In the genomic region with DNA sequence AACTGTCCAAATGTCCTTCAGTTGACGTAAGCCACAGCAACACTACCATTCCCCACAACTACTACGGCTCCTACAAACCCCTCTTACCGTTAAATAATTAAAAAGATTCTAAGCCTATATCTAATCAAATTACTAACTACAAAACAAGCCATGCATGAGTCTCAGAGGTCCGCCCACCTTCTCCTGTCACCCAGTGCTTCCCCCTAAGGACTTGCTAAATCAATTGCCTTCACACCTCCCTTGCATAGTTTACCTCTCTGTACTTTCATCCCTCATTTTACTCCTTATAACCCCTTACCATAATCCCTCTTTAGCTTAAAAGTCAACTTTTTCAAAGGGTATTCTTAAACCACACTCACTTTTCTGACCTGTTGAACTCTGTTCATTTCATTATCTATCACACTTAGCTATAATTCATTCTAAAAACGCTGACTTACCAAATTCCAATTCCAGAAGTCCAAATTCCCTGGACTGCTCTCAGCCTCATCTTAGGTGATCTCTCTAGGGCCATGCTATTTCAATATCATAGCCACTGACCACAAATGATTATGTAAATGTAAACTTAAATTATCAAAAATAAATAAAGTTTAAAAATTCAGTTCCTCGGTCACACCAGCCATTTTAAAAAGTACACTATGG, we compare ENCODE assay signal across 18 cellular contexts.
DNase-seq lines count a peak whose midpoint lies in the region; TF ChIP-seq lines count a peak whose summit lies in the region.
"Had no signal": no experiment of that assay in that cellular context is flagged by ENCODE, and none has a peak within 500 bp of the region (broad histone marks: within the 10 kb centered on the region; RNA-seq: fewer than 3 reads in every experiment).

No MANE protein-coding gene starts in this region.

- H3K4me3 ChIP-seq in A673 (ENCODE audit: low read depth, low read length, poor library complexity, severe bottlenecking): no peak overlapping the region
- H3K4me3 ChIP-seq in HEK293 (ENCODE audit: low read depth, low read length): no peak overlapping the region
- H3K4me3 ChIP-seq in endodermal cell (ENCODE audit: low read length): no peak overlapping the region
- H3K4me3 ChIP-seq: BLaER1 treated with 17β-estradiol and CSF1 and Interleukin-3, amounts not matched to agents 10 nM and 100 nM; GM12878 had no signal

- 90 to 92% methylated on average over 5 to 6 of the region's 6 CpGs for WGBS in endodermal cell (ENCODE audit: insufficient coverage in 1 of 2, insufficient read length in 1 of 2), 2 experiments

- H3K36me3 Mint-ChIP-seq in endodermal cell (ENCODE audit: low read depth): peaks cover under 1% of the 10 kb centered on the region
- H3K36me3 Mint-ChIP-seq: CD8-positive, alpha-beta T cell had no signal

- H3K27ac ChIP-seq in A673 (ENCODE audit: low read depth, low read length, poor library complexity, severe bottlenecking): peak overlapping the region; percentile 46
- H3K27ac ChIP-seq in HEK293 (ENCODE audit: extremely low read depth, low read depth, low read length): no peak overlapping the region
- H3K27ac ChIP-seq in endodermal cell (ENCODE audit: low read depth, low read length): no peak overlapping the region
- H3K27ac ChIP-seq: BLaER1 treated with 17β-estradiol and CSF1 and Interleukin-3, amounts not matched to agents 10 nM and 100 nM had no signal

- H3K9me3 ChIP-seq in A673 (ENCODE audit: low read depth, low read length, poor library complexity, severe bottlenecking) (no peaks in the 10 kb centered on the region), HEK293 (ENCODE audit: control insufficient read depth, insufficient read depth, low read depth, low read length) (no peaks in the 10 kb centered on the region), endodermal cell (ENCODE audit: control insufficient read depth, low read length) (no peaks in the 10 kb centered on the region)
- H3K9me3 ChIP-seq: BLaER1 treated with 17β-estradiol and CSF1 and Interleukin-3, amounts not matched to agents 10 nM and 100 nM had no signal

- CTCF ChIA-PET in A673 (lab: Charles Lee): no interaction called here
- CTCF ChIA-PET in HEK293 (lab: Yijun Ruan, JAX): no interaction called here

- intact Hi-C loops in A673 (cut with micrococcal nuclease; ENCODE audit: unreplicated experiment): loop anchor here (5.0 kb wide), 1 partner anchor 106 kb away; no protein-coding TSS in a partner anchor

- POLR2A ChIA-PET in A673 (lab: Charles Lee; ENCODE audit: low non-redundant PET) (no interaction called here), HEK293 (lab: Yijun Ruan, JAX) (no interaction called here)

- no TSS peak for BruUV-seq in A673 (replicated peaks; lab: Mats Ljungman, UMichigan)

- H3K27me3 ChIP-seq in A673 (replicated peaks; ENCODE audit: insufficient read depth, low read depth, low read length, poor library complexity) (no peaks in the 10 kb centered on the region), endodermal cell (ENCODE audit: control insufficient read depth, insufficient read depth, low read length, poor library complexity, severe bottlenecking) (no peaks in the 10 kb centered on the region)
- H3K27me3 ChIP-seq: BLaER1 treated with 17β-estradiol and CSF1 and Interleukin-3, amounts not matched to agents 10 nM and 100 nM had no signal

- no peak overlapping the region for H3K9ac ChIP-seq in endodermal cell (ENCODE audit: extremely low read depth, low read length, poor library complexity, severe bottlenecking)
- H3K9ac ChIP-seq: BLaER1 treated with 17β-estradiol and CSF1 and Interleukin-3, amounts not matched to agents 10 nM and 100 nM had no signal

- H3K4me1 Mint-ChIP-seq in endodermal cell: peaks cover 27% of the 10 kb centered on the region
- H3K4me1 Mint-ChIP-seq: B cell had no signal

- H3K4me1 ChIP-seq in A673 (ENCODE audit: insufficient read depth, low read length, poor library complexity, severe bottlenecking): peaks cover 37% of the 10 kb centered on the region
- no peaks in the 10 kb centered on the region for H3K4me1 ChIP-seq in HEK293 (ENCODE audit: control insufficient read depth, insufficient read depth, low read length)
- H3K4me1 ChIP-seq in endodermal cell (ENCODE audit: control insufficient read depth, insufficient read depth, low read length): peaks cover 8% of the 10 kb centered on the region
- H3K4me1 ChIP-seq: BLaER1 treated with 17β-estradiol and CSF1 and Interleukin-3, amounts not matched to agents 10 nM and 100 nM had no signal

- no peak overlapping the region for H3K4me3 Mint-ChIP-seq in endodermal cell
- H3K4me3 Mint-ChIP-seq: B cell; CD8-positive, alpha-beta T cell; HFFc6 had no signal

- peaks cover 11% of the 10 kb centered on the region for H3K36me3 ChIP-seq in A673 (ENCODE audit: insufficient read depth, low read length, poor library complexity, severe bottlenecking)
- no peaks in the 10 kb centered on the region for H3K36me3 ChIP-seq in HEK293 (ENCODE audit: control insufficient read depth in 2 of 2, insufficient read depth in 1 of 2, low read length in 2 of 2)
- H3K36me3 ChIP-seq in endodermal cell (ENCODE audit: control insufficient read depth, insufficient read depth, low read length): peaks cover 45% of the 10 kb centered on the region

- H3K9me3 Mint-ChIP-seq in endodermal cell: no peaks in the 10 kb centered on the region
- H3K9me3 Mint-ChIP-seq: CD8-positive, alpha-beta T cell; HFFc6 had no signal

- H3K27ac Mint-ChIP-seq in endodermal cell: no peak overlapping the region
- H3K27ac Mint-ChIP-seq: B cell; CD8-positive, alpha-beta T cell; HFFc6 had no signal

- H3K27me3 Mint-ChIP-seq in endodermal cell (ENCODE audit: insufficient read depth): peaks cover 3% of the 10 kb centered on the region
- H3K27me3 Mint-ChIP-seq: B cell had no signal

- TF ChIP-seq CTCF in A673 (conservative IDR thresholded peaks at IDR 0.05; ENCODE audit: low read depth, low read length) (no peak), HEK293 (tag by site-specific recombination; IDR thresholded peaks at IDR 0.05) (no peak), endodermal cell (conservative IDR thresholded peaks at IDR 0.05) (peak; percentile 11)

- DNase-seq in A673 (ENCODE audit: low spot score) (no peak), endodermal cell (no peak), H4 (ENCODE audit: low spot score) (no peak), A172 (ENCODE audit: low spot score) (no peak), NCI-H1105 (lab: John Stamatoyannopoulos, UW) (no peak)
- DNase-seq: CD8-positive, alpha-beta T cell; DMS 273 treated with DMSO at 0.1 percent for 48 hours; DMS53; DND-41; EL; HCEC 1CT; HFFc6; Karpas-422; KBM-7 had no signal

TF ChIP-seq in HEK293, 187 proteins besides CTCF, POLR2A, EP300 and RAD21:
- TF ChIP-seq ZNF776 (tag by site-specific recombination; IDR thresholded peaks at IDR 0.05; ENCODE audit: borderline replicate concordance) (no peak), SCRT2 (tag by site-specific recombination; IDR thresholded peaks at IDR 0.05) (peak; percentile 39; the same call in 1 of the 2 replicates), SCRT1 (tag by site-specific recombination; IDR thresholded peaks at IDR 0.05; ENCODE audit: borderline replicate concordance) (0 out of 2 replicates have a peak, but pooled peaks have one; percentile 12), ZNF768 (tag by site-specific recombination; IDR thresholded peaks at IDR 0.05) (no peak)
TF ChIP-seq in HEK293: peak in this region for 2.
